ENCODE assay signal across 8 cellular contexts in genomic region chr5:610744-611730, GRCh38. TPM values are rescaled to one million over a fixed set of nuclear protein-coding genes. Genes with fewer than 3 reads are reported as not detected.
DNase-seq lines count a peak whose midpoint lies in the region; ATAC-seq and TF ChIP-seq lines count a peak whose summit lies in the region.

No MANE protein-coding gene starts in this region.

- no peak for TF ChIP-seq CTCF in astrocyte of the spinal cord (IDR thresholded peaks at IDR 0.05; ENCODE audit: low read depth, low read length)
- TF ChIP-seq CTCF in type B pancreatic cell (conservative IDR thresholded peaks at IDR 0.05): no peak

- H3K4me3 ChIP-seq in astrocyte of the spinal cord (ENCODE audit: low read depth, low read length): peak overlapping the region; percentile 73
- no peak overlapping the region for H3K4me3 ChIP-seq in mesendoderm (ENCODE audit: low read length)

- no peaks in the 10 kb centered on the region for H3K36me3 ChIP-seq in mesendoderm (ENCODE audit: control insufficient read depth, insufficient read depth, low read length)

- no peak overlapping the region for H3K4ac ChIP-seq in mesendoderm (ENCODE audit: low read depth, low read length)

- CTCF ChIA-PET in activated naive CD4-positive, alpha-beta T cell treated with anti-CD3 and anti-CD28 coated beads, Interleukin-2, amount 10 ng/mL, durations not matched to agents 7 days and 5 days (lab: Charles Lee): interaction anchor here (0.9 kb wide), 1 partner anchor 57 kb away, joined by 3 read pairs; no protein-coding TSS in a partner anchor

- DNase-seq in activated naive CD4-positive, alpha-beta T cell treated with anti-CD3 and anti-CD28 coated beads, Interleukin-2, amount 10 ng/mL, durations not matched to agents 7 days and 5 days: no peak
- DNase-seq in activated naive CD4-positive, alpha-beta T cell treated with anti-CD3 and anti-CD28 coated beads, Interleukin-2, amount 50 U/mL, for 16 hours: no peak
- no peak for DNase-seq in astrocyte of the spinal cord (ENCODE audit: low read depth, low spot score)
- DNase-seq in mesendoderm: no peak
- peak; percentile 40 for DNase-seq in type B pancreatic cell (ENCODE audit: extremely low spot score, unreplicated experiment)
- no peak for DNase-seq in NCI-H2029 (lab: John Stamatoyannopoulos, UW)

- peak overlapping the region; percentile 80 for H3K56ac ChIP-seq in mesendoderm (ENCODE audit: low read length)

- no peak overlapping the region for H4K5ac ChIP-seq in mesendoderm (ENCODE audit: low read length)

- no peak overlapping the region for H2AK5ac ChIP-seq in mesendoderm (ENCODE audit: low read length)

- in situ Hi-C loops in astrocyte of the spinal cord (cut with HindIII; ENCODE audit: low sequenced_read_pairs): no loop called here

- peaks cover 3% of the 10 kb centered on the region for H3K79me1 ChIP-seq in mesendoderm (ENCODE audit: low read length)

- peak overlapping the region; percentile 34 for H3K27ac Mint-ChIP-seq in activated naive CD4-positive, alpha-beta T cell treated with anti-CD3 and anti-CD28 coated beads, Interleukin-2, amount 10 ng/mL, durations not matched to agents 7 days and 5 days
- H3K27ac Mint-ChIP-seq in type B pancreatic cell: no peak overlapping the region

- H3K9ac ChIP-seq in mesendoderm (ENCODE audit: low read length): peak overlapping the region; percentile 75

- H3K27me3 ChIP-seq in mesendoderm (ENCODE audit: insufficient read depth, low read length, poor library complexity): no peaks in the 10 kb centered on the region

- ATAC-seq in GM19395 (IDR thresholded peaks at IDR 0.05; ENCODE audit: unreplicated experiment): no peak
- ATAC-seq in GM18909 (IDR thresholded peaks at IDR 0.05; ENCODE audit: poor library complexity, unreplicated experiment): no peak

- peaks cover 50% of the 10 kb centered on the region for H3K4me1 Mint-ChIP-seq in activated naive CD4-positive, alpha-beta T cell treated with anti-CD3 and anti-CD28 coated beads, Interleukin-2, amount 10 ng/mL, durations not matched to agents 7 days and 5 days
- H3K4me1 Mint-ChIP-seq in type B pancreatic cell (ENCODE audit: unreplicated experiment): peaks cover 15% of the 10 kb centered on the region

- H3K79me2 ChIP-seq in mesendoderm (ENCODE audit: control insufficient read depth, insufficient read depth, low read length): peaks cover 19% of the 10 kb centered on the region

- H2BK120ac ChIP-seq in mesendoderm (ENCODE audit: low read depth, low read length): no peak overlapping the region

- H3K4me2 ChIP-seq in mesendoderm (ENCODE audit: low read length): peak overlapping the region; percentile 35

- no peak overlapping the region for H4K8ac ChIP-seq in mesendoderm (ENCODE audit: low read depth, low read length)

- no peaks in the 10 kb centered on the region for H3K4me1 ChIP-seq in mesendoderm (ENCODE audit: control insufficient read depth, low read depth, low read length)

- peak overlapping the region; percentile 74 for H3K23ac ChIP-seq in mesendoderm (ENCODE audit: low read length)

- H2BK15ac ChIP-seq in mesendoderm (replicated peaks; ENCODE audit: low read depth): no peak overlapping the region

- H3K9me3 Mint-ChIP-seq in activated naive CD4-positive, alpha-beta T cell treated with anti-CD3 and anti-CD28 coated beads, Interleukin-2, amount 10 ng/mL, durations not matched to agents 7 days and 5 days: peaks cover 12% of the 10 kb centered on the region
- H3K9me3 Mint-ChIP-seq in type B pancreatic cell: peaks cover 4% of the 10 kb centered on the region

- H3K36me3 Mint-ChIP-seq in activated naive CD4-positive, alpha-beta T cell treated with anti-CD3 and anti-CD28 coated beads, Interleukin-2, amount 10 ng/mL, durations not matched to agents 7 days and 5 days: peaks cover 19% of the 10 kb centered on the region
- peaks cover 23% of the 10 kb centered on the region for H3K36me3 Mint-ChIP-seq in type B pancreatic cell

- peaks cover 19% of the 10 kb centered on the region for H3K27me3 Mint-ChIP-seq in activated naive CD4-positive, alpha-beta T cell treated with anti-CD3 and anti-CD28 coated beads, Interleukin-2, amount 10 ng/mL, durations not matched to agents 7 days and 5 days
- peaks cover under 1% of the 10 kb centered on the region for H3K27me3 Mint-ChIP-seq in type B pancreatic cell

- H3K18ac ChIP-seq in mesendoderm (ENCODE audit: low read length): no peak overlapping the region

- H2BK5ac ChIP-seq in mesendoderm (ENCODE audit: low read length): no peak overlapping the region

- WGBS in mesendoderm (ENCODE audit: extremely low coverage, insufficient coverage, low lambda C conversion rate): no CpG with 5 or more reads among the region's 11 CpGs

- no peak overlapping the region for H3K27ac ChIP-seq in mesendoderm (ENCODE audit: low read depth, low read length)

- peak overlapping the region; percentile 82 for H3K4me3 Mint-ChIP-seq in activated naive CD4-positive, alpha-beta T cell treated with anti-CD3 and anti-CD28 coated beads, Interleukin-2, amount 10 ng/mL, durations not matched to agents 7 days and 5 days
- peak overlapping the region; percentile 85 for H3K4me3 Mint-ChIP-seq in type B pancreatic cell

RNA-seq across cellular contexts. Expression of gene CEP72, which starts 1.1 kb away (rescaled TPM):
- polyA plus RNA-seq in mesendoderm (2013, experiment 1 of 2): 3.7 TPM
- polyA plus RNA-seq in mesendoderm (2013, experiment 2 of 2): 3.9 TPM
- 14.2 and 27.8 TPM in 2 replicates for total RNA-seq in type B pancreatic cell (ENCODE audit: low replicate concordance)
